Comparison of ENCODE assay signal across 18 cellular contexts in genomic region chr4:150970685-150971151, GRCh38. TPM values are rescaled to one million over a fixed set of nuclear protein-coding genes. Genes with fewer than 3 reads are reported as not detected.
DNase-seq lines count a peak whose midpoint lies in the region; ATAC-seq, FAIRE-seq and TF ChIP-seq lines count a peak whose summit lies in the region.
"Had no signal": no experiment of that assay in that cellular context is flagged by ENCODE, and none has a peak within 500 bp of the region (broad histone marks: within the 10 kb centered on the region; RNA-seq: fewer than 3 reads in every experiment).

No MANE protein-coding gene starts in this region.

- peak in 1 of 3 donors; percentile 49 for DNase-seq in CD4-positive, CD25-positive, alpha-beta regulatory T cell
- DNase-seq in urothelium cell line (ENCODE audit: low spot score) (no peak), ureter (ENCODE audit: low spot score) (no peak), progenitor cell of endocrine pancreas (ENCODE audit: low spot score, unreplicated experiment) (no peak), HuH-7 (ENCODE audit: low spot score) (no peak)
- DNase-seq: activated naive CD4-positive, alpha-beta T cell treated with anti-CD3 and anti-CD28 coated beads, Interleukin-2, amount 50 U/mL, for 16 hours; BE2C; cortex of kidney; HFFc6; islet precursor cell; Kasumi-1; naive B cell; NCI-H2171 treated with DMSO at 0.1 percent for 48 hours; stimulated activated CD4-positive, alpha-beta T cell treated with anti-CD3 and anti-CD28 coated beads, Interleukin-12 subunit alpha, Interleukin-12 subunit beta, amount 100 ng/mL, for 4 hours had no signal

- no peaks in the 10 kb centered on the region for H3K9me3 ChIP-seq in CD4-positive, CD25-positive, alpha-beta regulatory T cell (ENCODE audit: control insufficient read depth in 2 of 2, low read length in 2 of 2)
- H3K9me3 ChIP-seq: BE2C had no signal

- no peaks in the 10 kb centered on the region for H3K27me3 ChIP-seq in CD4-positive, CD25-positive, alpha-beta regulatory T cell (ENCODE audit: control insufficient read depth, insufficient read depth, low read length)
- H3K27me3 ChIP-seq: BE2C had no signal

- H3K27ac Mint-ChIP-seq in CD4-positive, CD25-positive, alpha-beta regulatory T cell = peak overlapping the region in 2 of 3 donors; percentile 5 to 59
- no peak overlapping the region for H3K27ac Mint-ChIP-seq in progenitor cell of endocrine pancreas
- H3K27ac Mint-ChIP-seq: HFFc6, naive B cell had no signal

- H3K27ac ChIP-seq in CD4-positive, CD25-positive, alpha-beta regulatory T cell (ENCODE audit: insufficient read depth, low read length, poor library complexity, severe bottlenecking) = no peak overlapping the region
- H3K27ac ChIP-seq: RWPE1 had no signal

- no peak overlapping the region for H3K4me3 ChIP-seq in CD4-positive, CD25-positive, alpha-beta regulatory T cell (ENCODE audit: low read depth, low read length)

- H3K4me1 ChIP-seq in CD4-positive, CD25-positive, alpha-beta regulatory T cell (ENCODE audit: control insufficient read depth, insufficient read depth, low read length, poor library complexity, severe bottlenecking) = peaks cover 23% of the 10 kb centered on the region
- H3K4me1 ChIP-seq: BE2C had no signal

- H3K9me3 Mint-ChIP-seq in CD4-positive, CD25-positive, alpha-beta regulatory T cell = peaks cover 0 to 3% (median 0%) of the 10 kb centered on the region in 7 donors
- peaks cover 6% of the 10 kb centered on the region for H3K9me3 Mint-ChIP-seq in progenitor cell of endocrine pancreas (ENCODE audit: low read depth)
- H3K9me3 Mint-ChIP-seq: HFFc6 had no signal

- no peak for ATAC-seq in CD4-positive, CD25-positive, alpha-beta regulatory T cell (ENCODE audit: low read depth in 2 of 2)
- ATAC-seq in GM18868 (IDR thresholded peaks at IDR 0.05; ENCODE audit: unreplicated experiment) (peak; percentile 88), HG02571 (IDR thresholded peaks at IDR 0.05; ENCODE audit: unreplicated experiment) (peak; percentile 42), HG03439 (IDR thresholded peaks at IDR 0.05; ENCODE audit: unreplicated experiment) (peak; percentile 71)

- H3K4me3 Mint-ChIP-seq in CD4-positive, CD25-positive, alpha-beta regulatory T cell = no peak overlapping the region
- no peak overlapping the region for H3K4me3 Mint-ChIP-seq in progenitor cell of endocrine pancreas (ENCODE audit: low read depth)
- H3K4me3 Mint-ChIP-seq: HFFc6, naive B cell had no signal

- H3K36me3 ChIP-seq in CD4-positive, CD25-positive, alpha-beta regulatory T cell (ENCODE audit: control insufficient read depth, insufficient read depth, low read length) = no peaks in the 10 kb centered on the region
- H3K36me3 ChIP-seq: BE2C had no signal

- H3K27me3 Mint-ChIP-seq in CD4-positive, CD25-positive, alpha-beta regulatory T cell = no peaks in the 10 kb centered on the region
- H3K27me3 Mint-ChIP-seq in progenitor cell of endocrine pancreas = no peaks in the 10 kb centered on the region
- H3K27me3 Mint-ChIP-seq: naive B cell had no signal

- FAIRE-seq in urothelium cell line (lab: Jason Lieb, UNC) = no peak

- H3K36me3 Mint-ChIP-seq in CD4-positive, CD25-positive, alpha-beta regulatory T cell = peaks cover 13% of the 10 kb centered on the region
- H3K36me3 Mint-ChIP-seq in progenitor cell of endocrine pancreas (ENCODE audit: insufficient read depth) = no peaks in the 10 kb centered on the region

- peaks cover 47 to 76% (median 64%) of the 10 kb centered on the region in 4 donors for H3K4me1 Mint-ChIP-seq in CD4-positive, CD25-positive, alpha-beta regulatory T cell
- H3K4me1 Mint-ChIP-seq in progenitor cell of endocrine pancreas (ENCODE audit: low read depth) = peaks cover 16% of the 10 kb centered on the region

- no peak for TF ChIP-seq CTCF in progenitor cell of endocrine pancreas (IDR thresholded peaks at IDR 0.05; ENCODE audit: unreplicated experiment)

RNA-seq across cellular contexts. Expression of gene LRBA, which starts 44.4 kb away (rescaled TPM):
- 95.3 TPM for total RNA-seq in CD4-positive, CD25-positive, alpha-beta regulatory T cell
- polyA plus RNA-seq in CD4-positive, CD25-positive, alpha-beta regulatory T cell = 10 to 100 TPM; 23.0 to 26.9 (median 24.5) TPM
- total RNA-seq in ureter = 93.1 TPM
- total RNA-seq in progenitor cell of endocrine pancreas = 95.2 and 103 TPM in 2 replicates

Comparison
In these comparisons a context has a peak if more than half of its experiments do, and no peak if none do; other contexts are left out.
1. ATAC-seq: peak in GM18868 (single experiment), HG02571 (single experiment) and HG03439 (single experiment); none in CD4-positive, CD25-positive, alpha-beta regulatory T cell (0 of 2).